25 cellular contexts compared by ENCODE assay signal in genomic region chr10:122655524-122656307, GRCh38. TPM values are rescaled to one million over a fixed set of nuclear protein-coding genes. Genes with fewer than 3 reads are reported as not detected.
"Had no signal": no experiment of that assay in that cellular context is flagged by ENCODE, and none has a peak within 500 bp of the region (broad histone marks: within the 10 kb centered on the region; RNA-seq: fewer than 3 reads in every experiment).

No MANE protein-coding gene starts in this region.

- H3K27me3 ChIP-seq: brain microvascular endothelial cell, pancreas had no signal

- H3K4me1 ChIP-seq: foreskin keratinocyte, left ventricle myocardium inferior, suprapubic skin had no signal

- H3K36me3 ChIP-seq: brain microvascular endothelial cell, left ventricle myocardium inferior, pancreas, suprapubic skin had no signal

- H3K4me3 ChIP-seq: left ventricle myocardium inferior, pancreas, skin epidermis, suprapubic skin had no signal

- H3K9me3 ChIP-seq: left ventricle myocardium inferior, pancreas, suprapubic skin had no signal

- H3K27ac ChIP-seq: brain microvascular endothelial cell, foreskin keratinocyte, left ventricle myocardium inferior, pancreas, suprapubic skin had no signal

- ATAC-seq: activated CD4-positive, CD25-positive, alpha-beta regulatory T cell treated with anti-CD3 and anti-CD28 coated beads, Interleukin-2, amount 50 U/mL, for 24 hours; effector memory CD8-positive, alpha-beta T cell; foreskin keratinocyte; stimulated activated naive CD8-positive, alpha-beta T cell treated with anti-CD3 and anti-CD28 coated beads, Interleukin-15, Interleukin-2, amounts not matched to agents 100 U/mL and 50 U/mL, for 24 hours; T-cell had no signal

- DNase-seq: activated CD4-positive, alpha-beta T cell treated with anti-CD3 and anti-CD28 coated beads, Interleukin-2, amount 50 U/mL, for 1 hour; activated naive CD4-positive, alpha-beta T cell treated with Interleukin-2 at 50 U/mL for 16 hours; brain microvascular endothelial cell; effector memory CD8-positive, alpha-beta T cell; foreskin keratinocyte; glutamatergic neuron; kidney; left ventricle myocardium inferior; retina; stimulated activated CD4-positive, alpha-beta T cell treated with anti-CD3 and anti-CD28 coated beads, Interleukin-4, amount 100 ng/mL, for 4 hours; stimulated activated CD8-positive, alpha-beta memory T cell treated with anti-CD3 and anti-CD28 coated beads, Interleukin-4, amount 100 ng/mL, for 48 hours; stimulated activated naive CD8-positive, alpha-beta T cell treated with anti-CD3 and anti-CD28 coated beads, Interleukin-15, Interleukin-2, amounts not matched to agents 100 U/mL and 50 U/mL, for 24 hours; T-cell; T-helper 9 cell had no signal

- FAIRE-seq: kidney, pancreas had no signal

RNA-seq across cellular contexts. Expression of gene C10orf120, which starts 43.9 kb away (rescaled TPM):
- total RNA-seq: activated CD8-positive, alpha-beta memory T cell treated with anti-CD3 and anti-CD28 coated beads for 36 hours; activated T-helper 1 cell treated with anti-CD3 and anti-CD28 coated beads, Interleukin-12 subunit alpha, Interleukin-12 subunit beta, Interleukin-2, Interleukin-4 antibody, amounts not matched to agents 30 ng/mL and 10 ng/mL and 1 ng/mL, durations not matched to agents 14 hours and 24 hours and 36 hours; cerebellum; foreskin keratinocyte; kidney; left ventricle myocardium inferior; mesothelial cell of epicardium; myocyte; neural crest cell; suprapubic skin; T-cell; ureter had no signal
- polyA plus RNA-seq: foreskin keratinocyte had no signal
